ENCODE assay signal across 8 cellular contexts in the genomic region with DNA sequence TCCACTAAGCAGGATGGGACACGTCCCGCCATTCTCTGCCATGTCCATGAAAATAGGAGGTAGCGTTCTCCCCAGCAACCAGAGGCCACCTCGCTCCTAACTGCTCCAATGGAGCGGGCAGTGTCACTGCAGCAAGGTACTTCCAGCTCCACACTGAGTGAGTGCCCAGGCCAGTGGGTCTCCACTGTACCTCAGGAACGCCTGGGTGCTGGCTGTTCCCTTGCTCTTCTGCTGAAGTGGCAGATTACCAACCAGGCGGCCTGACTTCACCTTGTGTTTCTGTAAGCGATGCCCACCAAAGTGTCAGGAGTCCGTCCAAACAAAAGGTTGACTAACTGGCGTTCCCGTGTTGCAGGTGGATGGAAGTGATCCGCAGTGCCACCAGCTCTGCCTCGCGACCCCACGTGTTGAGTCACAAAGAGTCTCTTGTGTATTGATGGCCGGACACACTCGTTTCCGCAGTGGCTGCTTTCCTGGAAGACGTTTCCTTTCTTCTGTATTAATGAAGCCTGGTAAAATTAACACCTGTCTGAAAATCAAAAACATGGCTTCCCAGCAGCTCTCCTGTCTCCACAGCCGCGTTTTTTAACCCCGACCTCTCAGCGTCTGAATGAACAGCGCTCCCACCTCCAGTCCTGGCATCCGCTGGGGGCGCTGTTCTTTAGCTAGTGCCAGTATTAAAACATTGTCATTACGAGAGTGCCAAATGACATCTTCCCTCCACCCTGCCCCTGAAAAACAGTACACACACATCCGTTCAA.
A peak's percentile ranks its signal among the peaks of the same experiment; 100 is the strongest.
DNase-seq lines count a peak whose midpoint lies in the region; ATAC-seq and TF ChIP-seq lines count a peak whose summit lies in the region.

No MANE protein-coding gene starts in this region.

- H3K36me3 ChIP-seq in Loucy (ENCODE audit: insufficient read depth, low read length) = peaks cover 31% of the 10 kb centered on the region; the same call in 1 of the 2 replicates
- peaks cover 7% of the 10 kb centered on the region for H3K36me3 ChIP-seq in kidney epithelial cell (ENCODE audit: control insufficient read depth, insufficient read depth, low read length)

- TF ChIP-seq CTCF in Loucy (conservative IDR thresholded peaks at IDR 0.05; ENCODE audit: low read length) = peak; percentile 55
- TF ChIP-seq CTCF in kidney epithelial cell (IDR thresholded peaks at IDR 0.05; ENCODE audit: insufficient read depth, low read length, poor library complexity, severe bottlenecking) = peak; percentile 77

- H3K9me3 ChIP-seq in Loucy (ENCODE audit: insufficient read depth, low read depth, low read length) = no peaks in the 10 kb centered on the region

- no peaks in the 10 kb centered on the region for H3K9me2 ChIP-seq in Loucy (replicated peaks; ENCODE audit: low read depth, low read length)

- no peaks in the 10 kb centered on the region for H3K79me2 ChIP-seq in Loucy (ENCODE audit: insufficient read depth, low read length)

- H4K20me1 ChIP-seq in Loucy (ENCODE audit: insufficient read depth, low read length, poor library complexity, severe bottlenecking) = peaks cover 4% of the 10 kb centered on the region

- no peak overlapping the region for H3K4me3 ChIP-seq in Loucy (ENCODE audit: low read length, poor library complexity, severe bottlenecking)
- no peak overlapping the region for H3K4me3 ChIP-seq in kidney epithelial cell (ENCODE audit: low read depth, low read length)

- H3K4me2 ChIP-seq in Loucy (ENCODE audit: low read depth, low read length, poor library complexity, severe bottlenecking) = no peak overlapping the region

- H3K27me3 ChIP-seq in Loucy (ENCODE audit: insufficient read depth, low read length, poor library complexity, severe bottlenecking) (no peaks in the 10 kb centered on the region), kidney epithelial cell (ENCODE audit: control insufficient read depth, insufficient read depth, low read length) (no peaks in the 10 kb centered on the region)

- ATAC-seq in GM21723 (IDR thresholded peaks at IDR 0.05; ENCODE audit: unreplicated experiment) (no peak), GM18907 (IDR thresholded peaks at IDR 0.05; ENCODE audit: unreplicated experiment) (no peak)

- H3K9ac ChIP-seq in Loucy (ENCODE audit: low read depth, low read length, poor library complexity, severe bottlenecking) = no peak overlapping the region

- H2AFZ ChIP-seq in Loucy (ENCODE audit: low read length) = no peak overlapping the region

- peaks cover 16% of the 10 kb centered on the region for H3K4me1 ChIP-seq in Loucy (ENCODE audit: insufficient read depth, low read length, poor library complexity, severe bottlenecking)

- H3F3A ChIP-seq in Loucy (ENCODE audit: low read depth) = no peaks in the 10 kb centered on the region

- DNase-seq in Daoy (ENCODE audit: low read depth) (peak; percentile 30), astrocyte of the hippocampus (ENCODE audit: low read depth, low spot score) (peak; percentile 55), kidney epithelial cell (ENCODE audit: low read depth) (no peak), HuH-7.5 (ENCODE audit: low spot score) (no peak), GM19238 (ENCODE audit: insufficient read length, low spot score) (no peak)

Comparison
In these comparisons a context has a peak if more than half of its experiments do, and no peak if none do; other contexts are left out.
1. DNase-seq: peak in Daoy (single experiment) and astrocyte of the hippocampus (single experiment); none in kidney epithelial cell (single experiment), HuH-7.5 (single experiment) and GM19238 (single experiment).